29 cellular contexts compared by ENCODE assay signal in genomic region chr5:75686480-75686879, GRCh38.
"Had no signal": no experiment of that assay in that cellular context is flagged by ENCODE, and none has a peak within 500 bp of the region (broad histone marks: within the 10 kb centered on the region; RNA-seq: fewer than 3 reads in every experiment).

No MANE protein-coding gene starts in this region.

- H3K27me3 Mint-ChIP-seq: activated CD4-positive, alpha-beta memory T cell treated with anti-CD3 and anti-CD28 coated beads for 36 hours; activated CD4-positive, alpha-beta T cell treated with anti-CD3 and anti-CD28 coated beads for 36 hours; activated CD4-positive, alpha-beta T cell treated with anti-CD3 and anti-CD28 coated beads, Interleukin-2, amount 10 ng/mL, durations not matched to agents 24 days and 14 days; activated naive CD8-positive, alpha-beta T cell treated with anti-CD3 and anti-CD28 coated beads, Interleukin-2, amount 10 ng/mL, durations not matched to agents 7 days and 5 days; brain; dendritic cell treated with granulocyte-macrophage colony-stimulating factor and Interleukin-4, amounts not matched to agents 40 ng/mL and 50 ng/mL, for 4 days had no signal

- H3K9me3 ChIP-seq: ascending aorta, breast epithelium, esophagus muscularis mucosa, gastrocnemius medialis, heart left ventricle had no signal

- H3K9me3 Mint-ChIP-seq: activated CD4-positive, alpha-beta memory T cell treated with anti-CD3 and anti-CD28 coated beads for 36 hours; activated CD4-positive, alpha-beta T cell treated with anti-CD3 and anti-CD28 coated beads, Interleukin-2, amount 10 ng/mL, durations not matched to agents 24 days and 14 days; activated naive CD4-positive, alpha-beta T cell treated with anti-CD3 and anti-CD28 coated beads, Interleukin-2, amount 50 U/mL, for 72 hours; activated naive CD8-positive, alpha-beta T cell treated with anti-CD3 and anti-CD28 coated beads, Interleukin-2, amount 10 ng/mL, durations not matched to agents 7 days and 5 days; brain; dendritic cell treated with granulocyte-macrophage colony-stimulating factor and Interleukin-4, amounts not matched to agents 40 ng/mL and 50 ng/mL, for 4 days had no signal

- H3K27ac ChIP-seq: ascending aorta, breast epithelium, cardiac muscle cell, coronary artery, dorsolateral prefrontal cortex, esophagus muscularis mucosa, foreskin keratinocyte, gastrocnemius medialis, heart left ventricle had no signal

- DNase-seq: activated CD4-positive, alpha-beta memory T cell treated with anti-CD3 and anti-CD28 coated beads for 36 hours; activated CD4-positive, alpha-beta T cell treated with anti-CD3 and anti-CD28 coated beads for 36 hours; activated CD4-positive, alpha-beta T cell treated with anti-CD3 and anti-CD28 coated beads, Interleukin-2, amount 10 ng/mL, durations not matched to agents 24 days and 14 days; activated CD4-positive, CD25-positive, alpha-beta regulatory T cell; activated CD4-positive, CD25-positive, alpha-beta regulatory T cell treated with anti-CD3 and anti-CD28 coated beads, Interleukin-2, amount 50 U/mL, for 72 hours; activated CD8-positive, alpha-beta memory T cell treated with anti-CD3 and anti-CD28 coated beads for 24 hours; activated effector memory CD4-positive, alpha-beta T cell treated with Interleukin-2 at 50 U/mL for 16 hours; activated gamma-delta T cell treated with Interleukin-2 at 50 U/mL for 16 hours; activated naive CD4-positive, alpha-beta T cell treated with Interleukin-2 at 50 U/mL for 16 hours; activated naive CD8-positive, alpha-beta T cell treated with anti-CD3 and anti-CD28 coated beads, Interleukin-2, amount 10 ng/mL, durations not matched to agents 7 days and 5 days; activated T-cell treated with anti-CD3 and anti-CD28 coated beads, Interleukin-2, amount 50 U/mL, for 1 hour; activated T-cell treated with anti-CD3 and anti-CD28 coated beads, Interleukin-2, amount 50 U/mL, for 48 hours; central memory CD4-positive, alpha-beta T cell; cerebellar nuclear complex; dorsolateral prefrontal cortex; effector memory CD4-positive, alpha-beta T cell; erythroblast; foreskin keratinocyte; gastrocnemius medialis; glutamatergic neuron; heart left ventricle had no signal

- H3K4me3 Mint-ChIP-seq: activated CD4-positive, alpha-beta memory T cell treated with anti-CD3 and anti-CD28 coated beads for 36 hours; activated CD4-positive, alpha-beta T cell treated with anti-CD3 and anti-CD28 coated beads for 36 hours; activated CD4-positive, alpha-beta T cell treated with anti-CD3 and anti-CD28 coated beads, Interleukin-2, amount 10 ng/mL, durations not matched to agents 24 days and 14 days; activated naive CD8-positive, alpha-beta T cell treated with anti-CD3 and anti-CD28 coated beads, Interleukin-2, amount 10 ng/mL, durations not matched to agents 7 days and 5 days; brain; dendritic cell treated with granulocyte-macrophage colony-stimulating factor and Interleukin-4, amounts not matched to agents 40 ng/mL and 50 ng/mL, for 4 days had no signal

- H3K27me3 ChIP-seq: ascending aorta, breast epithelium, cardiac muscle cell, dorsolateral prefrontal cortex, esophagus muscularis mucosa, foreskin keratinocyte, gastrocnemius medialis, heart left ventricle had no signal

- H3K4me3 ChIP-seq: ascending aorta, breast epithelium, cardiac muscle cell, coronary artery, dorsolateral prefrontal cortex, esophagus muscularis mucosa, gastrocnemius medialis, heart left ventricle had no signal

- H3K36me3 Mint-ChIP-seq: activated naive CD4-positive, alpha-beta T cell treated with anti-CD3 and anti-CD28 coated beads, Interleukin-2, amount 50 U/mL, for 72 hours had no signal

- H3K4me1 Mint-ChIP-seq: activated CD4-positive, alpha-beta T cell treated with anti-CD3 and anti-CD28 coated beads for 36 hours; brain had no signal

- ATAC-seq: activated CD4-positive, alpha-beta T cell treated with anti-CD3 and anti-CD28 coated beads for 36 hours; activated naive CD4-positive, alpha-beta T cell treated with anti-CD3 and anti-CD28 coated beads, Interleukin-2, amount 50 U/mL, for 72 hours; foreskin keratinocyte; gastrocnemius medialis; heart left ventricle had no signal

- H3K4me1 ChIP-seq: ascending aorta, breast epithelium, gastrocnemius medialis, heart left ventricle had no signal

- H3K27ac Mint-ChIP-seq: activated CD4-positive, alpha-beta T cell treated with anti-CD3 and anti-CD28 coated beads for 36 hours; activated CD4-positive, alpha-beta T cell treated with anti-CD3 and anti-CD28 coated beads, Interleukin-2, amount 10 ng/mL, durations not matched to agents 24 days and 14 days; activated naive CD8-positive, alpha-beta T cell treated with anti-CD3 and anti-CD28 coated beads, Interleukin-2, amount 10 ng/mL, durations not matched to agents 7 days and 5 days; brain; dendritic cell treated with granulocyte-macrophage colony-stimulating factor and Interleukin-4, amounts not matched to agents 40 ng/mL and 50 ng/mL, for 4 days had no signal
